32 cellular contexts compared by ENCODE assay signal in genomic region chr13:55566334-55566733, GRCh38.
"Had no signal": no experiment of that assay in that cellular context is flagged by ENCODE, and none has a peak within 500 bp of the region (broad histone marks: within the 10 kb centered on the region; RNA-seq: fewer than 3 reads in every experiment).

No MANE protein-coding gene starts in this region.

- H3K27ac Mint-ChIP-seq: activated naive CD8-positive, alpha-beta T cell treated with anti-CD3 and anti-CD28 coated beads for 36 hours; naive thymus-derived CD8-positive, alpha-beta T cell; stimulated activated memory B cell treated with anti-CD40 and anti-IgM and Interleukin-4, amounts not matched to agents 10 μg/mL and 1 μg/mL and 100 μg/mL, for 72 hours; stimulated activated naive CD8-positive, alpha-beta T cell treated with anti-CD3 and anti-CD28 coated beads, Interleukin-15, amount 100 ng/mL, for 72 hours had no signal

- H3K27me3 ChIP-seq: adrenal gland, body of pancreas, esophagus muscularis mucosa, foreskin keratinocyte, right atrium auricular region, thyroid gland, upper lobe of left lung, vagina had no signal

- H3K9ac ChIP-seq: parathyroid adenoma had no signal

- H3K4me3 Mint-ChIP-seq: activated naive CD8-positive, alpha-beta T cell treated with anti-CD3 and anti-CD28 coated beads for 36 hours; naive thymus-derived CD8-positive, alpha-beta T cell; neural crest cell; stimulated activated memory B cell treated with anti-CD40 and anti-IgM and Interleukin-4, amounts not matched to agents 10 μg/mL and 1 μg/mL and 100 μg/mL, for 72 hours; stimulated activated naive CD8-positive, alpha-beta T cell treated with anti-CD3 and anti-CD28 coated beads, Interleukin-15, amount 100 ng/mL, for 72 hours had no signal

- H3K36me3 ChIP-seq: adrenal gland, esophagus muscularis mucosa, lower lobe of right lung, right atrium auricular region, thyroid gland, upper lobe of left lung, vagina had no signal

- H3K27me3 Mint-ChIP-seq: activated naive CD8-positive, alpha-beta T cell treated with anti-CD3 and anti-CD28 coated beads for 36 hours; naive thymus-derived CD8-positive, alpha-beta T cell; stimulated activated memory B cell treated with anti-CD40 and anti-IgM and Interleukin-4, amounts not matched to agents 10 μg/mL and 1 μg/mL and 100 μg/mL, for 72 hours; stimulated activated naive CD8-positive, alpha-beta T cell treated with anti-CD3 and anti-CD28 coated beads, Interleukin-15, amount 100 ng/mL, for 72 hours had no signal

- H3K4me3 ChIP-seq: adrenal gland, body of pancreas, esophagus muscularis mucosa, lower lobe of right lung, psoas muscle, right atrium auricular region, smooth muscle cell, thyroid gland, upper lobe of left lung, vagina had no signal

- H3K4me1 Mint-ChIP-seq: activated naive CD8-positive, alpha-beta T cell treated with anti-CD3 and anti-CD28 coated beads for 36 hours; naive thymus-derived CD8-positive, alpha-beta T cell; stimulated activated memory B cell treated with anti-CD40 and anti-IgM and Interleukin-4, amounts not matched to agents 10 μg/mL and 1 μg/mL and 100 μg/mL, for 72 hours; stimulated activated naive CD8-positive, alpha-beta T cell treated with anti-CD3 and anti-CD28 coated beads, Interleukin-15, amount 100 ng/mL, for 72 hours had no signal

- ATAC-seq: body of pancreas; foreskin keratinocyte; left lobe of liver; lower lobe of right lung; naive thymus-derived CD8-positive, alpha-beta T cell; psoas muscle; stimulated activated memory B cell treated with anti-CD40 and anti-IgM and Interleukin-4, amounts not matched to agents 10 μg/mL and 1 μg/mL and 100 μg/mL, for 72 hours; stimulated activated naive CD8-positive, alpha-beta T cell treated with anti-CD3 and anti-CD28 coated beads, Interleukin-15, amount 100 ng/mL, for 72 hours had no signal

- H3K36me3 Mint-ChIP-seq: activated naive CD8-positive, alpha-beta T cell treated with anti-CD3 and anti-CD28 coated beads for 36 hours; naive thymus-derived CD8-positive, alpha-beta T cell; stimulated activated memory B cell treated with anti-CD40 and anti-IgM and Interleukin-4, amounts not matched to agents 10 μg/mL and 1 μg/mL and 100 μg/mL, for 72 hours had no signal

- DNase-seq: activated CD4-positive, alpha-beta T cell treated with anti-CD3 and anti-CD28 coated beads, Interleukin-2, amount 50 U/mL, for 4 hours; activated effector memory CD4-positive, alpha-beta T cell treated with Interleukin-2 at 50 U/mL for 16 hours; activated naive CD4-positive, alpha-beta T cell treated with Interleukin-2 at 50 U/mL for 16 hours; activated naive CD8-positive, alpha-beta T cell treated with anti-CD3 and anti-CD28 coated beads for 36 hours; activated T-cell treated with anti-CD3 and anti-CD28 coated beads for 4 hours; adrenal gland; aorta; body of pancreas; dermis blood vessel endothelial cell; effector CD4-positive, alpha-beta T cell; foreskin keratinocyte; kidney glomerular epithelial cell; lower lobe of right lung; mesenchymal stem cell; naive thymus-derived CD8-positive, alpha-beta T cell; occipital lobe; psoas muscle; stimulated activated CD4-positive, alpha-beta T cell treated with anti-CD3 and anti-CD28 coated beads, Interleukin-1b, Interleukin-23, amount 100 ng/mL, for 48 hours; stimulated activated CD4-positive, alpha-beta T cell treated with anti-CD3 and anti-CD28 coated beads, Interleukin-4, amount 100 ng/mL, for 4 hours; stimulated activated CD8-positive, alpha-beta memory T cell treated with anti-CD3 and anti-CD28 coated beads, Interleukin-4, amount 100 ng/mL, for 48 hours; stimulated activated naive CD8-positive, alpha-beta T cell treated with anti-CD3 and anti-CD28 coated beads, Interleukin-15, amount 100 ng/mL, for 72 hours; substantia nigra; thyroid gland; upper lobe of left lung had no signal

- H3K79me2 ChIP-seq: parathyroid adenoma had no signal

- H3K4me2 ChIP-seq: smooth muscle cell had no signal

- H2AFZ ChIP-seq: parathyroid adenoma had no signal

- H3K9me3 ChIP-seq: adrenal gland, body of pancreas, esophagus muscularis mucosa, lower lobe of right lung, psoas muscle, right atrium auricular region, thyroid gland, upper lobe of left lung, vagina had no signal

- H3K27ac ChIP-seq: adrenal gland, body of pancreas, esophagus muscularis mucosa, foreskin keratinocyte, lower lobe of right lung, parathyroid adenoma, psoas muscle, right atrium auricular region, thyroid gland, upper lobe of left lung, vagina had no signal

- H3K4me1 ChIP-seq: adrenal gland, body of pancreas, esophagus muscularis mucosa, foreskin keratinocyte, lower lobe of right lung, parathyroid adenoma, psoas muscle, right atrium auricular region, thyroid gland, upper lobe of left lung, vagina had no signal
